In the genomic region with DNA sequence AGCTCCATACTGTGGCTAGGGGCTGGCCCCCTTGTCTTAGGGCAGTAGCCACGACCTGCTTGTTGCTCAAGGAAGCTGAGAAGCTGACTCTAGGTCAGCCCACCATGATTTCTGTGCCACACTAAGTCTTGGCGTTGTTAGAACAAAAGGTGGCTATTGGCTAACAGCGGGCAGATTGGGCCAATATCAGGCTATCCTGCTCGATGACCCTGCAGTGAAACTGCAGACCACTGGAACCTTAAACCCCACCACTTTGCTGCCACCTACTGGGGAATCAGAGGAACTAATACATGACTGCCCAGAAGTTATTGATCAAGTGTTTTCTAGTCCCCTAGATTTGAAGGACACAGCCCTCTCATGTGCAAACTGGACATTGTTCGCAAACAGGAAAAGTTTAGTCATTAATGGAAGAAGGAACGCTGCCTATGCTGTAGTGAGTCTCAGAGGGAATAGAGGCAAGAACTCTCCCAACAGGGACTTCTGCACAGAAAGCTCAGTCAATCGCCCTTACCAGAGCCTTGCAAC, we compare ENCODE assay signal across 1 cellular context.
A peak's percentile ranks its signal among the peaks of the same experiment; 100 is the strongest.
TF ChIP-seq lines count a peak whose summit lies in the region.

No MANE protein-coding gene starts in this region.

TF ChIP-seq in GM23338, 12 proteins besides CTCF, POLR2A, EP300 and RAD21 (continued from another document):
- TF ChIP-seq, protein P1, sequence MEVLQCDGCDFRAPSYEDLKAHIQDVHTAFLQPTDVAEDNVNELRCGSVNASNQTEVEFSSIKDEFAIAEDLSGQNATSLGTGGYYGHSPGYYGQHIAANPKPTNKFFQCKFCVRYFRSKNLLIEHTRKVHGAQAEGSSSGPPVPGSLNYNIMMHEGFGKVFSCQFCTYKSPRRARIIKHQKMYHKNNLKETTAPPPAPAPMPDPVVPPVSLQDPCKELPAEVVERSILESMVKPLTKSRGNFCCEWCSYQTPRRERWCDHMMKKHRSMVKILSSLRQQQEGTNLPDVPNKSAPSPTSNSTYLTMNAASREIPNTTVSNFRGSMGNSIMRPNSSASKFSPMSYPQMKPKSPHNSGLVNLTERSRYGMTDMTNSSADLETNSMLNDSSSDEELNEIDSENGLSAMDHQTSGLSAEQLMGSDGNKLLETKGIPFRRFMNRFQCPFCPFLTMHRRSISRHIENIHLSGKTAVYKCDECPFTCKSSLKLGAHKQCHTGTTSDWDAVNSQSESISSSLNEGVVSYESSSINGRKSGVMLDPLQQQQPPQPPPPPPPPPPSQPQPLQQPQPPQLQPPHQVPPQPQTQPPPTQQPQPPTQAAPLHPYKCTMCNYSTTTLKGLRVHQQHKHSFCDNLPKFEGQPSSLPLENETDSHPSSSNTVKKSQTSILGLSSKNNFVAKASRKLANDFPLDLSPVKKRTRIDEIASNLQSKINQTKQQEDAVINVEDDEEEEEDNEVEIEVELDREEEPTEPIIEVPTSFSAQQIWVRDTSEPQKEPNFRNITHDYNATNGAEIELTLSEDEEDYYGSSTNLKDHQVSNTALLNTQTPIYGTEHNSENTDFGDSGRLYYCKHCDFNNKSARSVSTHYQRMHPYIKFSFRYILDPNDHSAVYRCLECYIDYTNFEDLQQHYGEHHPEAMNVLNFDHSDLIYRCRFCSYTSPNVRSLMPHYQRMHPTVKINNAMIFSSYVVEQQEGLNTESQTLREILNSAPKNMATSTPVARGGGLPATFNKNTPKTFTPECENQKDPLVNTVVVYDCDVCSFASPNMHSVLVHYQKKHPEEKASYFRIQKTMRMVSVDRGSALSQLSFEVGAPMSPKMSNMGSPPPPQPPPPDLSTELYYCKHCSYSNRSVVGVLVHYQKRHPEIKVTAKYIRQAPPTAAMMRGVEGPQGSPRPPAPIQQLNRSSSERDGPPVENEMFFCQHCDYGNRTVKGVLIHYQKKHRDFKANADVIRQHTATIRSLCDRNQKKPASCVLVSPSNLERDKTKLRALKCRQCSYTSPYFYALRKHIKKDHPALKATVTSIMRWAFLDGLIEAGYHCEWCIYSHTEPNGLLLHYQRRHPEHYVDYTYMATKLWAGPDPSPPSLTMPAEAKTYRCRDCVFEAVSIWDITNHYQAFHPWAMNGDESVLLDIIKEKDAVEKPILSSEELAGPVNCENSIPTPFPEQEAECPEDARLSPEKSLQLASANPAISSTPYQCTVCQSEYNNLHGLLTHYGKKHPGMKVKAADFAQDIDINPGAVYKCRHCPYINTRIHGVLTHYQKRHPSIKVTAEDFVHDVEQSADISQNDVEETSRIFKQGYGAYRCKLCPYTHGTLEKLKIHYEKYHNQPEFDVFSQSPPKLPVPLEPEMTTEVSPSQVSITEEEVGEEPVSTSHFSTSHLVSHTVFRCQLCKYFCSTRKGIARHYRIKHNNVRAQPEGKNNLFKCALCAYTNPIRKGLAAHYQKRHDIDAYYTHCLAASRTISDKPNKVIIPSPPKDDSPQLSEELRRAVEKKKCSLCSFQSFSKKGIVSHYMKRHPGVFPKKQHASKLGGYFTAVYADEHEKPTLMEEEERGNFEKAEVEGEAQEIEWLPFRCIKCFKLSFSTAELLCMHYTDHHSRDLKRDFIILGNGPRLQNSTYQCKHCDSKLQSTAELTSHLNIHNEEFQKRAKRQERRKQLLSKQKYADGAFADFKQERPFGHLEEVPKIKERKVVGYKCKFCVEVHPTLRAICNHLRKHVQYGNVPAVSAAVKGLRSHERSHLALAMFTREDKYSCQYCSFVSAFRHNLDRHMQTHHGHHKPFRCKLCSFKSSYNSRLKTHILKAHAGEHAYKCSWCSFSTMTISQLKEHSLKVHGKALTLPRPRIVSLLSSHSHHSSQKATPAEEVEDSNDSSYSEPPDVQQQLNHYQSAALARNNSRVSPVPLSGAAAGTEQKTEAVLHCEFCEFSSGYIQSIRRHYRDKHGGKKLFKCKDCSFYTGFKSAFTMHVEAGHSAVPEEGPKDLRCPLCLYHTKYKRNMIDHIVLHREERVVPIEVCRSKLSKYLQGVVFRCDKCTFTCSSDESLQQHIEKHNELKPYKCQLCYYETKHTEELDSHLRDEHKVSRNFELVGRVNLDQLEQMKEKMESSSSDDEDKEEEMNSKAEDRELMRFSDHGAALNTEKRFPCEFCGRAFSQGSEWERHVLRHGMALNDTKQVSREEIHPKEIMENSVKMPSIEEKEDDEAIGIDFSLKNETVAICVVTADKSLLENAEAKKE (CRISPR knock-in tag; IDR thresholded peaks at IDR 0.05), result 0 out of 2 replicates have a peak, but pooled peaks have one; percentile 50
